Comparison of ENCODE assay signal across 28 cellular contexts in the genomic region with DNA sequence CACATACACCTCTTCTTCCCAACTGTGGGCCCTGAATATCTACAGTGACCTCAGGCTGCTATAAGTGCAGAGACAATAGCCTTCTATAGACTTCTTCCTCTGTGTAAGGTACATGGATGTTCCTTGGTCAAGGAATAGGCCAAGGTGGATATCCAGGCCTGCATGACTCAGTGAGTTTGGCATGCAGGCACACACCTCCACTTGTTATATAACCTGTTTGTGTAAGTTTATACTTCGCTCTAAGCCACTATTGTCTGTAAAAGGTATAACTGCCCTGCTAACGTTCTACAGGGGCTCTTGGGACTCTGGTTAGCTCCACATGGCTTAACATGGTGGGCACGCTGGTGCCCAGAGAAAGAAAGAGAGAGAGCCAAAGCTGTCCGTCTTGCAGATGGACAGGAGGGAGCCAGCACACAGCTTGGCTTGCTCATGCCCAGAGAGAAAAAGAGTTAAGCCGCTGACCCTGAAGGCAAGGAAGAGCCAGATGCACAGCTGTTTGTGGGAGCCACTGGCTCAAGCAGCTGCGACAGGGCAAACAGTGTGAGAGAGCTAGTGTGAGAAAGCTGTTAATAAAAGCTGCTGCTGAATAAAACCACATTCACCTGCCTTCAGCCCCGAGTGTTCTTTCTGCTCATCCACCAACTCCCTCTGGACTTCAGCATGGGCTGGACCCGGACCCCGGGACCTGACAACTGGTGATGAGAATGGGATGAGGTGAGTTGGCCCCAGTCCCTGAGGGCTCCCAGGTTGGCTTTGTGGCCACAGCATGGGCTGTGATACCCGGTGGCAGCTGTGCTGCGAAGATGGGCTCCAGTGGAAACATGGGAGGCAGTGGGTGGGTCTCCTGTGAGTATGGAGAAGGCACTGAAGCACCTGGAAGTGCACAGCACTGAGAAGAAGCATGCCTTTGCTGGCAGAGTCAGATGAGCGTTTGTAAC. TPM values are rescaled to one million over a fixed set of nuclear protein-coding genes. Genes with fewer than 3 reads are reported as not detected.
"Had no signal": no experiment of that assay in that cellular context is flagged by ENCODE, and none has a peak within 500 bp of the region (broad histone marks: within the 10 kb centered on the region; RNA-seq: fewer than 3 reads in every experiment).

No MANE protein-coding gene starts in this region.

- H3K27me3 ChIP-seq: ovary, spleen, tibial artery, upper lobe of left lung, vagina had no signal

- H3K4me3 ChIP-seq: dorsolateral prefrontal cortex, heart left ventricle, ovary, spleen, tibial artery, upper lobe of left lung, vagina had no signal

- ATAC-seq: esophagus mucosa; natural killer cell; right cardiac atrium; stimulated activated memory B cell treated with anti-CD40 and anti-IgM and Interleukin-4, amounts not matched to agents 10 μg/mL and 1 μg/mL and 100 μg/mL, for 72 hours had no signal

- DNase-seq: cortex of kidney; dorsolateral prefrontal cortex; effector CD8-positive, alpha-beta T cell; heart left ventricle; hippocampal formation; kidney glomerular epithelial cell; natural killer cell; ovary; right cardiac atrium; spleen; stimulated activated CD4-positive, alpha-beta T cell treated with anti-CD3 and anti-CD28 coated beads, Interleukin-15, amount 100 ng/mL, for 24 hours; stimulated activated CD4-positive, alpha-beta T cell treated with anti-CD3 and anti-CD28 coated beads, Interleukin-1b, Interleukin-23, amount 100 ng/mL, for 48 hours; stimulated activated CD4-positive, alpha-beta T cell treated with anti-CD3 and anti-CD28 coated beads, Interleukin-4, amount 100 ng/mL, for 24 hours; tibial artery; upper lobe of left lung had no signal

- H3K9me3 ChIP-seq: heart left ventricle, ovary, spleen, tibial artery, upper lobe of left lung, vagina had no signal

- H3K4me1 ChIP-seq: heart left ventricle, spleen, tibial artery, upper lobe of left lung, vagina had no signal

- FAIRE-seq: frontal cortex had no signal

- H3K36me3 ChIP-seq: heart left ventricle, ovary, spleen, tibial artery, upper lobe of left lung, vagina had no signal

- H3K27ac ChIP-seq: dorsolateral prefrontal cortex, heart left ventricle, ovary, spleen, tibial artery, upper lobe of left lung, vagina had no signal

RNA-seq across cellular contexts. Expression of gene RHOXF2, which starts 47.7 kb away (rescaled TPM):
- total RNA-seq: esophagus mucosa, fibroblast of lung, frontal cortex, glomerular endothelial cell, heart left ventricle, liver, lung microvascular endothelial cell, mesenteric fat pad, mononuclear cell, natural killer cell, neural crest cell, posterior vena cava, right cardiac atrium, spleen, temporal lobe, vagina had no signal
- polyA plus RNA-seq: fibroblast of lung, heart left ventricle, liver, ovary, right cardiac atrium had no signal
